In genomic region chr9:14769235-14769580, GRCh38 we compare ENCODE assay signal across 9 cellular contexts. TPM values are rescaled to one million over a fixed set of nuclear protein-coding genes. Genes with fewer than 3 reads are reported as not detected.
DNase-seq lines count a peak whose midpoint lies in the region; ATAC-seq and FAIRE-seq lines count a peak whose summit lies in the region.
"Had no signal": no experiment of that assay in that cellular context is flagged by ENCODE, and none has a peak within 500 bp of the region (broad histone marks: within the 10 kb centered on the region; RNA-seq: fewer than 3 reads in every experiment).

No MANE protein-coding gene starts in this region.

- H3K4me3 Mint-ChIP-seq in T-cell: no peak overlapping the region

- CTCF ChIA-PET in T-cell (lab: Charles Lee): interaction anchor here (0.7 to 2.3 kb wide), 7 partner anchors 18 to 154 kb away, joined by 3 to 18 read pairs (median 4); no protein-coding TSS in a partner anchor

- no peaks in the 10 kb centered on the region for H3K4me1 Mint-ChIP-seq in T-cell

- peak; percentile 63 for FAIRE-seq in A204.1 (lab: Jason Lieb, UNC)

- H3K27ac Mint-ChIP-seq in T-cell: no peak overlapping the region

- no peaks in the 10 kb centered on the region for H3K9me3 Mint-ChIP-seq in T-cell

- peaks cover 12 to 25% of the 10 kb centered on the region in 2 donors for H3K27me3 Mint-ChIP-seq in T-cell

- ATAC-seq in GM21723 (IDR thresholded peaks at IDR 0.05; ENCODE audit: unreplicated experiment) (peak; percentile 61), T-cell (replicated peaks in 1 of 4) (no peak), GM21367 (IDR thresholded peaks at IDR 0.05; ENCODE audit: unreplicated experiment) (no peak)

- DNase-seq in NCI-H2227 (lab: John Stamatoyannopoulos, UW; ENCODE audit: unreplicated experiment): peak; percentile 24
- DNase-seq in dermis microvascular lymphatic vessel endothelial cell (ENCODE audit: low read depth in 2 of 2): peak; percentile 59 to 74
- no peak for DNase-seq in NCI-H1436 treated with DMSO at 0.1 percent for 48 hours (lab: John Stamatoyannopoulos, UW)
- DNase-seq in T-cell: no peak
- DNase-seq in stimulated activated naive CD4-positive, alpha-beta T cell (lab: John Stamatoyannopoulos, UW): no peak

- H3K36me3 Mint-ChIP-seq in T-cell: no peaks in the 10 kb centered on the region

- POLR2A ChIA-PET in T-cell (lab: Charles Lee): interaction anchor here in 1 of 2 donors (0.5 kb wide), 1 partner anchor 256 kb away, joined by 8 read pairs; no protein-coding TSS in a partner anchor

RNA-seq across cellular contexts. Expression of gene CER1, which starts 46.7 kb away (rescaled TPM):
- not detected in 2 replicates for total RNA-seq in dermis microvascular lymphatic vessel endothelial cell
- not detected for total RNA-seq in T-cell
- total RNA-seq: SJSA1 had no signal

Comparison
In these comparisons a context has a peak if more than half of its experiments do, and no peak if none do; other contexts are left out.
1. DNase-seq: peak in NCI-H2227 (single experiment) and dermis microvascular lymphatic vessel endothelial cell (2 of 2); none in NCI-H1436 treated with DMSO at 0.1 percent for 48 hours (single experiment), T-cell (0 of 34) and stimulated activated naive CD4-positive, alpha-beta T cell (0 of 6).